33 cellular contexts compared by ENCODE assay signal in genomic region chr3:28980131-28980530, GRCh38.
"Had no signal": no experiment of that assay in that cellular context is flagged by ENCODE, and none has a peak within 500 bp of the region (broad histone marks: within the 10 kb centered on the region; RNA-seq: fewer than 3 reads in every experiment).

No MANE protein-coding gene starts in this region.

- H3K4me3 ChIP-seq: ascending aorta, cardiac muscle cell had no signal

- H3K4me1 ChIP-seq: ascending aorta had no signal

- H3K9me3 Mint-ChIP-seq: activated B cell treated with CpG ODN at 0.5 μM for 24 hours; activated CD4-positive, alpha-beta memory T cell treated with anti-CD3 and anti-CD28 coated beads for 36 hours; activated CD8-positive, alpha-beta T cell treated with anti-CD3 and anti-CD28 coated beads for 36 hours; activated naive CD4-positive, alpha-beta T cell treated with anti-CD3 and anti-CD28 coated beads, Interleukin-2, amount 10 ng/mL, durations not matched to agents 7 days and 5 days; activated naive CD4-positive, alpha-beta T cell treated with anti-CD3 and anti-CD28 coated beads, Interleukin-2, amount 50 U/mL, for 24 hours; activated T-cell treated with anti-CD3 and anti-CD28 coated beads, Interleukin-2, amount 50 U/mL, for 24 hours; activated T-helper 2 cell treated with anti-CD3 and anti-CD28 coated beads, Interferon-gamma antibody, Interleukin-2, Interleukin-4, amounts not matched to agents 10 μg/mL and 5 μg/mL and 100 μg/mL, durations not matched to agents 14 hours and 24 hours and 36 hours; brain; central memory CD8-positive, alpha-beta T cell; T-helper 2 cell treated with Interferon-gamma antibody and Interleukin-4, amounts not matched to agents 5 μg/mL and 100 μg/mL, for 36 hours had no signal

- H3K36me3 ChIP-seq: ascending aorta, cardiac muscle cell had no signal

- H3K27me3 Mint-ChIP-seq: activated B cell treated with CpG ODN at 0.5 μM for 24 hours; activated CD4-positive, alpha-beta memory T cell treated with anti-CD3 and anti-CD28 coated beads for 36 hours; activated naive CD4-positive, alpha-beta T cell treated with anti-CD3 and anti-CD28 coated beads, Interleukin-2, amount 10 ng/mL, durations not matched to agents 7 days and 5 days; activated naive CD4-positive, alpha-beta T cell treated with anti-CD3 and anti-CD28 coated beads, Interleukin-2, amount 50 U/mL, for 24 hours; activated naive CD8-positive, alpha-beta T cell; central memory CD8-positive, alpha-beta T cell had no signal

- H3K36me3 Mint-ChIP-seq: activated CD4-positive, alpha-beta memory T cell treated with anti-CD3 and anti-CD28 coated beads for 36 hours; activated naive CD4-positive, alpha-beta T cell treated with anti-CD3 and anti-CD28 coated beads, Interleukin-2, amount 10 ng/mL, durations not matched to agents 7 days and 5 days; activated naive CD4-positive, alpha-beta T cell treated with anti-CD3 and anti-CD28 coated beads, Interleukin-2, amount 50 U/mL, for 24 hours; activated naive CD8-positive, alpha-beta T cell; brain had no signal

- H3K4me1 Mint-ChIP-seq: activated naive CD4-positive, alpha-beta T cell treated with anti-CD3 and anti-CD28 coated beads, Interleukin-2, amount 10 ng/mL, durations not matched to agents 7 days and 5 days; activated naive CD4-positive, alpha-beta T cell treated with anti-CD3 and anti-CD28 coated beads, Interleukin-2, amount 50 U/mL, for 24 hours; activated naive CD8-positive, alpha-beta T cell treated with anti-CD3 and anti-CD28 coated beads, Interleukin-2, amount 10 ng/mL, durations not matched to agents 7 days and 5 days; activated naive CD8-positive, alpha-beta T cell treated with anti-CD3 and anti-CD28 coated beads, Interleukin-2, amount 50 U/mL, for 24 hours; central memory CD8-positive, alpha-beta T cell had no signal

- H3K27ac ChIP-seq: cardiac muscle cell, VCaP had no signal

- H3K4me3 Mint-ChIP-seq: activated B cell treated with CpG ODN at 0.5 μM for 24 hours; activated CD4-positive, alpha-beta memory T cell treated with anti-CD3 and anti-CD28 coated beads for 36 hours; activated CD4-positive, alpha-beta T cell treated with anti-CD3 and anti-CD28 coated beads, Interleukin-2, amount 10 ng/mL, durations not matched to agents 24 days and 14 days; activated CD8-positive, alpha-beta T cell treated with anti-CD3 and anti-CD28 coated beads for 36 hours; activated naive CD4-positive, alpha-beta T cell treated with anti-CD3 and anti-CD28 coated beads, Interleukin-2, amount 10 ng/mL, durations not matched to agents 7 days and 5 days; activated naive CD4-positive, alpha-beta T cell treated with anti-CD3 and anti-CD28 coated beads, Interleukin-2, amount 50 U/mL, for 24 hours; activated naive CD8-positive, alpha-beta T cell; activated naive CD8-positive, alpha-beta T cell treated with anti-CD3 and anti-CD28 coated beads, Interleukin-2, amount 10 ng/mL, durations not matched to agents 7 days and 5 days; activated naive CD8-positive, alpha-beta T cell treated with anti-CD3 and anti-CD28 coated beads, Interleukin-2, amount 50 U/mL, for 24 hours; activated T-cell treated with anti-CD3 and anti-CD28 coated beads, Interleukin-2, amount 50 U/mL, for 24 hours; brain; central memory CD8-positive, alpha-beta T cell; T-helper 1 cell treated with Interleukin-12 subunit alpha and Interleukin-12 subunit beta and Interleukin-4 antibody, amounts not matched to agents 30 μg/mL and 1 μg/mL, for 36 hours; T-helper 2 cell treated with Interferon-gamma antibody and Interleukin-4, amounts not matched to agents 5 μg/mL and 100 μg/mL, for 36 hours had no signal

- H3K27ac Mint-ChIP-seq: activated B cell treated with CpG ODN at 0.5 μM for 24 hours; activated CD4-positive, alpha-beta memory T cell treated with anti-CD3 and anti-CD28 coated beads for 36 hours; activated CD4-positive, alpha-beta T cell treated with anti-CD3 and anti-CD28 coated beads, Interleukin-2, amount 10 ng/mL, durations not matched to agents 24 days and 14 days; activated CD8-positive, alpha-beta T cell treated with anti-CD3 and anti-CD28 coated beads for 36 hours; activated naive CD4-positive, alpha-beta T cell treated with anti-CD3 and anti-CD28 coated beads, Interleukin-2, amount 10 ng/mL, durations not matched to agents 7 days and 5 days; activated naive CD4-positive, alpha-beta T cell treated with anti-CD3 and anti-CD28 coated beads, Interleukin-2, amount 50 U/mL, for 24 hours; activated naive CD8-positive, alpha-beta T cell; activated naive CD8-positive, alpha-beta T cell treated with anti-CD3 and anti-CD28 coated beads, Interleukin-2, amount 10 ng/mL, durations not matched to agents 7 days and 5 days; activated naive CD8-positive, alpha-beta T cell treated with anti-CD3 and anti-CD28 coated beads, Interleukin-2, amount 50 U/mL, for 24 hours; activated T-cell treated with anti-CD3 and anti-CD28 coated beads, Interleukin-2, amount 50 U/mL, for 24 hours; activated T-helper 2 cell treated with anti-CD3 and anti-CD28 coated beads, Interferon-gamma antibody, Interleukin-2, Interleukin-4, amounts not matched to agents 10 μg/mL and 5 μg/mL and 100 μg/mL, durations not matched to agents 14 hours and 24 hours and 36 hours; brain; T-helper 1 cell treated with Interleukin-12 subunit alpha and Interleukin-12 subunit beta and Interleukin-4 antibody, amounts not matched to agents 30 μg/mL and 1 μg/mL, for 36 hours; T-helper 2 cell treated with Interferon-gamma antibody and Interleukin-4, amounts not matched to agents 5 μg/mL and 100 μg/mL, for 36 hours had no signal

- H3K9me3 ChIP-seq: ascending aorta had no signal

- DNase-seq: activated B cell treated with CpG ODN at 0.5 μM for 24 hours; activated CD4-positive, alpha-beta memory T cell treated with anti-CD3 and anti-CD28 coated beads for 36 hours; activated CD4-positive, alpha-beta T cell treated with anti-CD3 and anti-CD28 coated beads for 4 hours; activated CD4-positive, alpha-beta T cell treated with anti-CD3 and anti-CD28 coated beads, Interleukin-2, amount 10 ng/mL, durations not matched to agents 24 days and 14 days; activated CD4-positive, alpha-beta T cell treated with anti-CD3 and anti-CD28 coated beads, Interleukin-2, amount 50 U/mL, for 1 hour; activated CD4-positive, alpha-beta T cell treated with anti-CD3 and anti-CD28 coated beads, Interleukin-2, amount 50 U/mL, for 4 hours; activated CD4-positive, CD25-positive, alpha-beta regulatory T cell treated with anti-CD3 and anti-CD28 coated beads, Interleukin-2, amount 50 U/mL, for 72 hours; activated CD8-positive, alpha-beta memory T cell treated with anti-CD3 and anti-CD28 coated beads, Interleukin-2, amount 50 U/mL, for 4 hours; activated CD8-positive, alpha-beta T cell treated with anti-CD3 and anti-CD28 coated beads for 36 hours; activated effector memory CD4-positive, alpha-beta T cell treated with Interleukin-2 at 50 U/mL for 16 hours; activated gamma-delta T cell; activated naive CD4-positive, alpha-beta T cell treated with anti-CD3 and anti-CD28 coated beads, Interleukin-2, amount 10 ng/mL, durations not matched to agents 7 days and 5 days; activated naive CD4-positive, alpha-beta T cell treated with Interleukin-2 at 50 U/mL for 16 hours; activated naive CD8-positive, alpha-beta T cell treated with anti-CD3 and anti-CD28 coated beads, Interleukin-2, amount 10 ng/mL, durations not matched to agents 7 days and 5 days; activated naive CD8-positive, alpha-beta T cell treated with anti-CD3 and anti-CD28 coated beads, Interleukin-2, amount 50 U/mL, for 24 hours; activated T-cell treated with anti-CD3 and anti-CD28 coated beads, Interleukin-2, amount 50 U/mL, for 24 hours; activated T-cell treated with anti-CD3 and anti-CD28 coated beads, Interleukin-2, amount 50 U/mL, for 48 hours; amygdala; anterior cingulate cortex; caudate nucleus; cerebellar nuclear complex; T-helper 2 cell; T-helper 9 cell had no signal

- H3K27me3 ChIP-seq: ascending aorta, cardiac muscle cell had no signal

- ATAC-seq: activated naive CD8-positive, alpha-beta T cell treated with anti-CD3 and anti-CD28 coated beads, Interleukin-2, amount 50 U/mL, for 24 hours had no signal
